In genomic region chr3:104133630-104134029, GRCh38 we compare ENCODE assay signal across 32 cellular contexts.
DNase-seq lines count a peak whose midpoint lies in the region; ATAC-seq and TF ChIP-seq lines count a peak whose summit lies in the region.
"Had no signal": no experiment of that assay in that cellular context is flagged by ENCODE, and none has a peak within 500 bp of the region (broad histone marks: within the 10 kb centered on the region; RNA-seq: fewer than 3 reads in every experiment).

No MANE protein-coding gene starts in this region.

- H3K4me3 Mint-ChIP-seq in natural killer cell, result no peak overlapping the region
- H3K4me3 Mint-ChIP-seq in CD4-positive, alpha-beta T cell, result no peak overlapping the region
- H3K4me3 Mint-ChIP-seq: activated CD4-positive, alpha-beta T cell treated with anti-CD3 and anti-CD28 coated beads, Interleukin-2, amount 10 ng/mL, durations not matched to agents 24 days and 14 days; activated naive CD8-positive, alpha-beta T cell treated with anti-CD3 and anti-CD28 coated beads, Interleukin-2, amount 10 ng/mL, durations not matched to agents 7 days and 5 days; dendritic cell treated with granulocyte-macrophage colony-stimulating factor and Interleukin-4, amounts not matched to agents 40 ng/mL and 50 ng/mL, for 4 days; mesothelial cell of epicardium; naive B cell; stimulated activated memory B cell treated with anti-CD40 and anti-IgM and Interleukin-4, amounts not matched to agents 10 μg/mL and 1 μg/mL and 100 μg/mL, for 72 hours; type B pancreatic cell had no signal

- no peak overlapping the region for H3K18ac ChIP-seq in mesendoderm (ENCODE audit: low read length)

- peaks cover 15 to 18% of the 10 kb centered on the region in 2 donors for H3K9me3 Mint-ChIP-seq in natural killer cell
- peaks cover 14% of the 10 kb centered on the region for H3K9me3 Mint-ChIP-seq in CD4-positive, alpha-beta T cell
- H3K9me3 Mint-ChIP-seq: activated CD4-positive, alpha-beta T cell treated with anti-CD3 and anti-CD28 coated beads, Interleukin-2, amount 10 ng/mL, durations not matched to agents 24 days and 14 days; activated naive CD8-positive, alpha-beta T cell treated with anti-CD3 and anti-CD28 coated beads, Interleukin-2, amount 10 ng/mL, durations not matched to agents 7 days and 5 days; type B pancreatic cell had no signal

- DNase-seq in NCI-H2171 treated with DMSO at 0.1 percent for 48 hours (lab: John Stamatoyannopoulos, UW) (peak; percentile 24), NCI-H2171 (lab: John Stamatoyannopoulos, UW) (no peak), M059J (ENCODE audit: low read depth) (peak; percentile 39), brain microvascular endothelial cell (no peak), mesendoderm (peak; percentile 28), natural killer cell (no peak)
- DNase-seq in CD4-positive, alpha-beta T cell, result no peak
- DNase-seq: activated CD4-positive, alpha-beta T cell treated with anti-CD3 and anti-CD28 coated beads, Interleukin-2, amount 10 ng/mL, durations not matched to agents 24 days and 14 days; activated gamma-delta T cell; activated naive CD8-positive, alpha-beta T cell treated with anti-CD3 and anti-CD28 coated beads, Interleukin-2, amount 10 ng/mL, durations not matched to agents 7 days and 5 days; activated T-cell treated with anti-CD3 and anti-CD28 coated beads, Interleukin-2, amount 50 U/mL, for 1 hour; Calu3; caudate nucleus; gastrocnemius medialis; hypothalamus; KBM-7; left ventricle myocardium superior; MG63; naive B cell; NCI-H1417; NCI-H2227 treated with DMSO at 0.1 percent for 48 hours; occipital lobe; stimulated activated CD4-positive, alpha-beta T cell treated with anti-CD3 and anti-CD28 coated beads, Interleukin-4, amount 100 ng/mL, for 4 hours; substantia nigra had no signal

- H3K9me3 ChIP-seq in CD4-positive, alpha-beta T cell (ENCODE audit: control insufficient read depth, low read length), result no peaks in the 10 kb centered on the region
- H3K9me3 ChIP-seq: ascending aorta, BLaER1, gastrocnemius medialis, MG63 had no signal

- no peaks in the 10 kb centered on the region for H3K79me2 ChIP-seq in mesendoderm (ENCODE audit: control insufficient read depth, insufficient read depth, low read length)

- H3K27me3 ChIP-seq in brain microvascular endothelial cell (replicated peaks) (no peaks in the 10 kb centered on the region), mesendoderm (ENCODE audit: insufficient read depth, low read length, poor library complexity) (no peaks in the 10 kb centered on the region)
- no peaks in the 10 kb centered on the region for H3K27me3 ChIP-seq in CD4-positive, alpha-beta T cell (ENCODE audit: control insufficient read depth, insufficient read depth, low read length)
- H3K27me3 ChIP-seq: ascending aorta, BLaER1, gastrocnemius medialis, MG63 had no signal

- H3K4me3 ChIP-seq in brain microvascular endothelial cell (ENCODE audit: low read depth, low read length) (no peak overlapping the region), mesendoderm (ENCODE audit: low read length) (no peak overlapping the region)
- H3K4me3 ChIP-seq: ascending aorta, BLaER1, gastrocnemius medialis, MG63 had no signal

- no peak overlapping the region for H4K8ac ChIP-seq in mesendoderm (ENCODE audit: low read depth, low read length)

- H2BK5ac ChIP-seq in mesendoderm (ENCODE audit: low read length), result no peak overlapping the region

- H3K4me1 Mint-ChIP-seq in natural killer cell, result no peaks in the 10 kb centered on the region
- no peaks in the 10 kb centered on the region for H3K4me1 Mint-ChIP-seq in CD4-positive, alpha-beta T cell (ENCODE audit: low read depth)
- H3K4me1 Mint-ChIP-seq: activated CD4-positive, alpha-beta T cell treated with anti-CD3 and anti-CD28 coated beads, Interleukin-2, amount 10 ng/mL, durations not matched to agents 24 days and 14 days; activated naive CD8-positive, alpha-beta T cell treated with anti-CD3 and anti-CD28 coated beads, Interleukin-2, amount 10 ng/mL, durations not matched to agents 7 days and 5 days had no signal

- no peak overlapping the region for H2BK15ac ChIP-seq in mesendoderm (replicated peaks; ENCODE audit: low read depth)

- H3K4me1 ChIP-seq in mesendoderm (ENCODE audit: control insufficient read depth, low read depth, low read length), result no peaks in the 10 kb centered on the region
- H3K4me1 ChIP-seq: ascending aorta, BLaER1, gastrocnemius medialis had no signal

- H4K5ac ChIP-seq in mesendoderm (ENCODE audit: low read length), result no peak overlapping the region

- no peak overlapping the region for H3K27ac Mint-ChIP-seq in natural killer cell
- H3K27ac Mint-ChIP-seq in CD4-positive, alpha-beta T cell, result no peak overlapping the region
- H3K27ac Mint-ChIP-seq: activated CD4-positive, alpha-beta T cell treated with anti-CD3 and anti-CD28 coated beads, Interleukin-2, amount 10 ng/mL, durations not matched to agents 24 days and 14 days; activated naive CD8-positive, alpha-beta T cell treated with anti-CD3 and anti-CD28 coated beads, Interleukin-2, amount 10 ng/mL, durations not matched to agents 7 days and 5 days; dendritic cell treated with granulocyte-macrophage colony-stimulating factor and Interleukin-4, amounts not matched to agents 40 ng/mL and 50 ng/mL, for 4 days; mesothelial cell of epicardium; stimulated activated memory B cell treated with anti-CD40 and anti-IgM and Interleukin-4, amounts not matched to agents 10 μg/mL and 1 μg/mL and 100 μg/mL, for 72 hours; type B pancreatic cell had no signal

- no peak overlapping the region for H3K9ac ChIP-seq in mesendoderm (ENCODE audit: low read length)
- H3K9ac ChIP-seq: BLaER1 had no signal

- intact Hi-C loops in natural killer cell (cut with micrococcal nuclease), result no loop called here
- intact Hi-C loops in CD4-positive, alpha-beta T cell (cut with DNase I, micrococcal nuclease), result no loop called here

- POLR2A ChIA-PET in CD4-positive, alpha-beta T cell (lab: Charles Lee), result no interaction called here

- no CpG with 5 or more reads among the region's 5 CpGs for WGBS in mesendoderm (ENCODE audit: extremely low coverage, insufficient coverage, low lambda C conversion rate)

- no peak overlapping the region for H3K4me2 ChIP-seq in mesendoderm (ENCODE audit: low read length)
- H3K4me2 ChIP-seq: BLaER1 had no signal

- no peak overlapping the region for H2AK5ac ChIP-seq in mesendoderm (ENCODE audit: low read length)

- H3K27ac ChIP-seq in brain microvascular endothelial cell (no peak overlapping the region), mesendoderm (ENCODE audit: low read depth, low read length) (no peak overlapping the region)
- H3K27ac ChIP-seq in CD4-positive, alpha-beta T cell (ENCODE audit: low read depth, low read length), result no peak overlapping the region
- H3K27ac ChIP-seq: ascending aorta, BLaER1, gastrocnemius medialis, VCaP had no signal

- no peak overlapping the region for H3K23ac ChIP-seq in mesendoderm (ENCODE audit: low read length)

- no peaks in the 10 kb centered on the region for H3K27me3 Mint-ChIP-seq in natural killer cell (ENCODE audit: low read depth in 2 of 2)
- no peaks in the 10 kb centered on the region for H3K27me3 Mint-ChIP-seq in CD4-positive, alpha-beta T cell
- H3K27me3 Mint-ChIP-seq: activated CD4-positive, alpha-beta T cell treated with anti-CD3 and anti-CD28 coated beads, Interleukin-2, amount 10 ng/mL, durations not matched to agents 24 days and 14 days; activated naive CD8-positive, alpha-beta T cell treated with anti-CD3 and anti-CD28 coated beads, Interleukin-2, amount 10 ng/mL, durations not matched to agents 7 days and 5 days; dendritic cell treated with granulocyte-macrophage colony-stimulating factor and Interleukin-4, amounts not matched to agents 40 ng/mL and 50 ng/mL, for 4 days; naive B cell; stimulated activated memory B cell treated with anti-CD40 and anti-IgM and Interleukin-4, amounts not matched to agents 10 μg/mL and 1 μg/mL and 100 μg/mL, for 72 hours; type B pancreatic cell had no signal

- H3K36me3 Mint-ChIP-seq in natural killer cell, result no peaks in the 10 kb centered on the region
- H3K36me3 Mint-ChIP-seq in CD4-positive, alpha-beta T cell (ENCODE audit: low read depth), result no peaks in the 10 kb centered on the region
- H3K36me3 Mint-ChIP-seq: activated naive CD8-positive, alpha-beta T cell treated with anti-CD3 and anti-CD28 coated beads, Interleukin-2, amount 10 ng/mL, durations not matched to agents 7 days and 5 days; mesothelial cell of epicardium; naive B cell; stimulated activated memory B cell treated with anti-CD40 and anti-IgM and Interleukin-4, amounts not matched to agents 10 μg/mL and 1 μg/mL and 100 μg/mL, for 72 hours; type B pancreatic cell had no signal

- H3K36me3 ChIP-seq in brain microvascular endothelial cell (replicated peaks) (no peaks in the 10 kb centered on the region), mesendoderm (ENCODE audit: control insufficient read depth, insufficient read depth, low read length) (no peaks in the 10 kb centered on the region)
- H3K36me3 ChIP-seq: ascending aorta, BLaER1, gastrocnemius medialis, MG63 had no signal

- H3K79me1 ChIP-seq in mesendoderm (ENCODE audit: low read length), result no peaks in the 10 kb centered on the region

- no peak overlapping the region for H3K4ac ChIP-seq in mesendoderm (ENCODE audit: low read depth, low read length)

- H3K56ac ChIP-seq in mesendoderm (ENCODE audit: low read length), result no peak overlapping the region

- ATAC-seq in natural killer cell (no peak), GM21825 (IDR thresholded peaks at IDR 0.05; ENCODE audit: unreplicated experiment) (no peak)
- no peak for ATAC-seq in CD4-positive, alpha-beta T cell (ENCODE audit: poor library complexity)
- ATAC-seq: gastrocnemius medialis, left ventricle myocardium superior had no signal

- H2BK120ac ChIP-seq in mesendoderm (ENCODE audit: low read depth, low read length), result no peak overlapping the region

- CTCF ChIA-PET in CD4-positive, alpha-beta T cell (lab: Charles Lee), result no interaction called here

- in situ Hi-C loops in brain microvascular endothelial cell (cut with HindIII; ENCODE audit: low pct_ligation_motif_present, low sequenced_read_pairs), result no loop called here

- TF ChIP-seq CTCF in brain microvascular endothelial cell (IDR thresholded peaks at IDR 0.05; ENCODE audit: low read depth, low read length, missing control alignments) (peak; percentile 9), natural killer cell (IDR thresholded peaks at IDR 0.05) (no peak)
- TF ChIP-seq CTCF in CD4-positive, alpha-beta T cell (IDR thresholded peaks at IDR 0.05), result no peak

Comparison
In these comparisons a context has a peak if more than half of its experiments do, and no peak if none do; other contexts are left out.
1. DNase-seq: peak in NCI-H2171 treated with DMSO at 0.1 percent for 48 hours (single experiment), M059J (single experiment) and mesendoderm (single experiment); none in NCI-H2171 (single experiment), brain microvascular endothelial cell (single experiment), natural killer cell (single experiment) and CD4-positive, alpha-beta T cell (0 of 10).